1 cellular context compared by ENCODE assay signal in genomic region chr9:70004310-70004709, GRCh38.
TF ChIP-seq lines count a peak whose summit lies in the region.

No MANE protein-coding gene starts in this region.

TF ChIP-seq in SK-N-SH, 30 proteins besides CTCF, POLR2A, EP300 and RAD21 (continued from another document):
- no peak for TF ChIP-seq ZBTB33 (IDR thresholded peaks at IDR 0.05; ENCODE audit: borderline replicate concordance, low read depth)
